ENCODE assay signal across 36 cellular contexts in genomic region chr6:88361754-88362153, GRCh38.
"Had no signal": no experiment of that assay in that cellular context is flagged by ENCODE, and none has a peak within 500 bp of the region (broad histone marks: within the 10 kb centered on the region; RNA-seq: fewer than 3 reads in every experiment).

No MANE protein-coding gene starts in this region.

- H3K27me3 Mint-ChIP-seq: activated CD4-positive, alpha-beta memory T cell treated with anti-CD3 and anti-CD28 coated beads for 36 hours; activated CD4-positive, alpha-beta T cell treated with anti-CD3 and anti-CD28 coated beads, Interleukin-2, amount 10 ng/mL, durations not matched to agents 24 days and 14 days; activated naive CD8-positive, alpha-beta T cell treated with anti-CD3 and anti-CD28 coated beads, Interleukin-2, amount 10 ng/mL, durations not matched to agents 7 days and 5 days had no signal

- H3K27ac ChIP-seq: body of pancreas, breast epithelium, VCaP had no signal

- H3K4me1 Mint-ChIP-seq: activated B cell treated with CpG ODN at 0.5 μM for 24 hours; activated CD4-positive, alpha-beta T cell treated with anti-CD3 and anti-CD28 coated beads, Interleukin-2, amount 10 ng/mL, durations not matched to agents 24 days and 14 days; activated naive CD8-positive, alpha-beta T cell treated with anti-CD3 and anti-CD28 coated beads, Interleukin-2, amount 10 ng/mL, durations not matched to agents 7 days and 5 days; activated T-helper 17 cell treated with anti-CD3 and anti-CD28 coated beads, Interleukin-2, amount 50 U/mL, for 72 hours had no signal

- H3K4me1 ChIP-seq: body of pancreas, breast epithelium had no signal

- H3K36me3 ChIP-seq: adrenal gland, brain microvascular endothelial cell, breast epithelium had no signal

- FAIRE-seq: astrocyte, colon, TTC549 had no signal

- DNase-seq: activated B cell treated with CpG ODN at 0.5 μM for 24 hours; activated CD4-positive, alpha-beta memory T cell treated with anti-CD3 and anti-CD28 coated beads for 36 hours; activated CD4-positive, alpha-beta T cell treated with anti-CD3 and anti-CD28 coated beads for 4 hours; activated CD4-positive, alpha-beta T cell treated with anti-CD3 and anti-CD28 coated beads, Interleukin-2, amount 10 ng/mL, durations not matched to agents 24 days and 14 days; activated CD4-positive, alpha-beta T cell treated with anti-CD3 and anti-CD28 coated beads, Interleukin-2, amount 50 U/mL, for 1 hour; activated CD4-positive, alpha-beta T cell treated with anti-CD3 and anti-CD28 coated beads, Interleukin-2, amount 50 U/mL, for 4 hours; activated CD4-positive, CD25-positive, alpha-beta regulatory T cell treated with anti-CD3 and anti-CD28 coated beads, Interleukin-2, amount 50 U/mL, for 72 hours; activated CD8-positive, alpha-beta memory T cell treated with anti-CD3 and anti-CD28 coated beads, Interleukin-2, amount 50 U/mL, for 4 hours; activated CD8-positive, alpha-beta T cell treated with anti-CD3 and anti-CD28 coated beads for 36 hours; activated effector memory CD4-positive, alpha-beta T cell treated with anti-CD3 and anti-CD28 coated beads, Interleukin-2, amount 50 U/mL, for 16 hours; activated gamma-delta T cell treated with Interleukin-2 at 50 U/mL for 16 hours; activated naive CD4-positive, alpha-beta T cell; activated naive CD4-positive, alpha-beta T cell treated with anti-CD3 and anti-CD28 coated beads for 36 hours; activated naive CD4-positive, alpha-beta T cell treated with anti-CD3 and anti-CD28 coated beads, Interleukin-2, amount 50 U/mL, for 16 hours; activated naive CD8-positive, alpha-beta T cell treated with anti-CD3 and anti-CD28 coated beads, Interleukin-2, amount 10 ng/mL, durations not matched to agents 7 days and 5 days; activated T-cell treated with anti-CD3 and anti-CD28 coated beads for 4 hours; activated T-cell treated with anti-CD3 and anti-CD28 coated beads, Interleukin-2, amount 50 U/mL, for 1 hour; activated T-cell treated with anti-CD3 and anti-CD28 coated beads, Interleukin-2, amount 50 U/mL, for 4 hours; activated T-cell treated with anti-CD3 and anti-CD28 coated beads, Interleukin-2, amount 50 U/mL, for 72 hours; adrenal gland; amniotic stem cell; aorta; body of pancreas; brain microvascular endothelial cell; central memory CD4-positive, alpha-beta T cell; T-helper 2 cell; T-helper 9 cell had no signal

- H3K36me3 Mint-ChIP-seq: activated CD4-positive, alpha-beta memory T cell treated with anti-CD3 and anti-CD28 coated beads for 36 hours; activated naive CD4-positive, alpha-beta T cell treated with anti-CD3 and anti-CD28 coated beads, Interleukin-2, amount 50 U/mL, for 72 hours; activated naive CD8-positive, alpha-beta T cell treated with anti-CD3 and anti-CD28 coated beads, Interleukin-2, amount 10 ng/mL, durations not matched to agents 7 days and 5 days had no signal

- H3K27me3 ChIP-seq: adrenal gland, body of pancreas, brain microvascular endothelial cell, breast epithelium had no signal

- H3K4me3 Mint-ChIP-seq: activated B cell treated with CpG ODN at 0.5 μM for 24 hours; activated CD4-positive, alpha-beta memory T cell treated with anti-CD3 and anti-CD28 coated beads for 36 hours; activated CD4-positive, alpha-beta T cell treated with anti-CD3 and anti-CD28 coated beads, Interleukin-2, amount 10 ng/mL, durations not matched to agents 24 days and 14 days; activated CD8-positive, alpha-beta T cell treated with anti-CD3 and anti-CD28 coated beads for 36 hours; activated naive CD4-positive, alpha-beta T cell treated with anti-CD3 and anti-CD28 coated beads for 36 hours; activated naive CD8-positive, alpha-beta T cell treated with anti-CD3 and anti-CD28 coated beads, Interleukin-2, amount 10 ng/mL, durations not matched to agents 7 days and 5 days; activated T-cell treated with anti-CD3 and anti-CD28 coated beads, Interleukin-2, amount 50 U/mL, for 4 hours; activated T-cell treated with anti-CD3 and anti-CD28 coated beads, Interleukin-2, amount 50 U/mL, for 72 hours; activated T-helper 1 cell treated with anti-CD3 and anti-CD28 coated beads, Interleukin-12 subunit alpha, Interleukin-12 subunit beta, Interleukin-2, Interleukin-4 antibody, amounts not matched to agents 30 ng/mL and 10 ng/mL and 1 ng/mL, durations not matched to agents 14 hours and 24 hours and 36 hours; activated T-helper 17 cell treated with anti-CD3 and anti-CD28 coated beads, Interleukin-2, amount 50 U/mL, for 72 hours; T-helper 2 cell treated with Interferon-gamma antibody and Interleukin-4, amounts not matched to agents 5 μg/mL and 100 μg/mL, for 36 hours had no signal

- H3K9me3 ChIP-seq: adrenal gland, body of pancreas, breast epithelium had no signal

- H3K9me3 Mint-ChIP-seq: activated B cell treated with CpG ODN at 0.5 μM for 24 hours; activated CD4-positive, alpha-beta memory T cell treated with anti-CD3 and anti-CD28 coated beads for 36 hours; activated CD4-positive, alpha-beta T cell treated with anti-CD3 and anti-CD28 coated beads, Interleukin-2, amount 10 ng/mL, durations not matched to agents 24 days and 14 days; activated CD8-positive, alpha-beta T cell treated with anti-CD3 and anti-CD28 coated beads for 36 hours; activated naive CD4-positive, alpha-beta T cell treated with anti-CD3 and anti-CD28 coated beads, Interleukin-2, amount 50 U/mL, for 72 hours; activated naive CD8-positive, alpha-beta T cell treated with anti-CD3 and anti-CD28 coated beads, Interleukin-2, amount 10 ng/mL, durations not matched to agents 7 days and 5 days; activated T-cell treated with anti-CD3 and anti-CD28 coated beads, Interleukin-2, amount 50 U/mL, for 4 hours; activated T-helper 1 cell treated with anti-CD3 and anti-CD28 coated beads, Interleukin-12 subunit alpha, Interleukin-12 subunit beta, Interleukin-2, Interleukin-4 antibody, amounts not matched to agents 30 ng/mL and 10 ng/mL and 1 ng/mL, durations not matched to agents 14 hours and 24 hours and 36 hours; activated T-helper 17 cell treated with anti-CD3 and anti-CD28 coated beads, Interleukin-2, amount 50 U/mL, for 72 hours; T-helper 2 cell treated with Interferon-gamma antibody and Interleukin-4, amounts not matched to agents 5 μg/mL and 100 μg/mL, for 36 hours had no signal

- H3K27ac Mint-ChIP-seq: activated B cell treated with CpG ODN at 0.5 μM for 24 hours; activated CD4-positive, alpha-beta memory T cell treated with anti-CD3 and anti-CD28 coated beads for 36 hours; activated CD4-positive, alpha-beta T cell treated with anti-CD3 and anti-CD28 coated beads, Interleukin-2, amount 10 ng/mL, durations not matched to agents 24 days and 14 days; activated CD8-positive, alpha-beta T cell treated with anti-CD3 and anti-CD28 coated beads for 36 hours; activated naive CD4-positive, alpha-beta T cell treated with anti-CD3 and anti-CD28 coated beads for 36 hours; activated naive CD4-positive, alpha-beta T cell treated with anti-CD3 and anti-CD28 coated beads, Interleukin-2, amount 50 U/mL, for 72 hours; activated naive CD8-positive, alpha-beta T cell treated with anti-CD3 and anti-CD28 coated beads, Interleukin-2, amount 10 ng/mL, durations not matched to agents 7 days and 5 days; activated T-cell treated with anti-CD3 and anti-CD28 coated beads, Interleukin-2, amount 50 U/mL, for 72 hours; activated T-helper 1 cell treated with anti-CD3 and anti-CD28 coated beads, Interleukin-12 subunit alpha, Interleukin-12 subunit beta, Interleukin-2, Interleukin-4 antibody, amounts not matched to agents 30 ng/mL and 10 ng/mL and 1 ng/mL, durations not matched to agents 14 hours and 24 hours and 36 hours; activated T-helper 17 cell treated with anti-CD3 and anti-CD28 coated beads, Interleukin-2, amount 50 U/mL, for 72 hours; T-helper 2 cell treated with Interferon-gamma antibody and Interleukin-4, amounts not matched to agents 5 μg/mL and 100 μg/mL, for 36 hours had no signal

- H3K4me3 ChIP-seq: adrenal gland, body of pancreas, breast epithelium had no signal

- ATAC-seq: activated CD8-positive, alpha-beta T cell treated with anti-CD3 and anti-CD28 coated beads for 36 hours; activated naive CD4-positive, alpha-beta T cell treated with anti-CD3 and anti-CD28 coated beads, Interleukin-2, amount 50 U/mL, for 72 hours; activated T-cell treated with anti-CD3 and anti-CD28 coated beads, Interleukin-2, amount 50 U/mL, for 4 hours; activated T-cell treated with anti-CD3 and anti-CD28 coated beads, Interleukin-2, amount 50 U/mL, for 72 hours; activated T-helper 17 cell treated with anti-CD3 and anti-CD28 coated beads, Interleukin-2, amount 50 U/mL, for 72 hours; body of pancreas had no signal
